8 cellular contexts compared by ENCODE assay signal in genomic region chr3:69368129-69368741, GRCh38. TPM values are rescaled to one million over a fixed set of nuclear protein-coding genes. Genes with fewer than 3 reads are reported as not detected.
DNase-seq lines count a peak whose midpoint lies in the region; ATAC-seq lines count a peak whose summit lies in the region.

No MANE protein-coding gene starts in this region.

- H3K4me3 Mint-ChIP-seq in activated CD8-positive, alpha-beta memory T cell treated with anti-CD3 and anti-CD28 coated beads, Interleukin-2, amount 10 ng/mL, durations not matched to agents 7 days and 5 days = no peak overlapping the region
- H3K4me3 Mint-ChIP-seq in activated CD8-positive, alpha-beta T cell treated with anti-CD3 and anti-CD28 coated beads, Interleukin-2, amount 10 ng/mL, durations not matched to agents 7 days and 5 days = no peak overlapping the region
- H3K4me3 Mint-ChIP-seq in natural killer cell treated with Interleukin-12 subunit alpha and Interleukin-12 subunit beta and Interleukin-15 and Interleukin-18, amount 100 ng/mL, for 72 hours = peak overlapping the region; percentile 63

- ATAC-seq in activated CD8-positive, alpha-beta memory T cell treated with anti-CD3 and anti-CD28 coated beads, Interleukin-2, amount 10 ng/mL, durations not matched to agents 7 days and 5 days = peak; percentile 85
- peak; percentile 99 for ATAC-seq in HG03045 (IDR thresholded peaks at IDR 0.05; ENCODE audit: unreplicated experiment)
- ATAC-seq in activated CD8-positive, alpha-beta T cell treated with anti-CD3 and anti-CD28 coated beads, Interleukin-2, amount 10 ng/mL, durations not matched to agents 7 days and 5 days = peak; percentile 87
- peak; percentile 91 to 93 for ATAC-seq in natural killer cell treated with Interleukin-12 subunit alpha and Interleukin-12 subunit beta and Interleukin-15 and Interleukin-18, amount 100 ng/mL, for 72 hours

- no peaks in the 10 kb centered on the region for H3K9me3 Mint-ChIP-seq in activated CD8-positive, alpha-beta memory T cell treated with anti-CD3 and anti-CD28 coated beads, Interleukin-2, amount 10 ng/mL, durations not matched to agents 7 days and 5 days (ENCODE audit: low read depth)
- H3K9me3 Mint-ChIP-seq in activated CD8-positive, alpha-beta T cell treated with anti-CD3 and anti-CD28 coated beads, Interleukin-2, amount 10 ng/mL, durations not matched to agents 7 days and 5 days (ENCODE audit: insufficient read depth) = no peaks in the 10 kb centered on the region
- no peaks in the 10 kb centered on the region for H3K9me3 Mint-ChIP-seq in natural killer cell treated with Interleukin-12 subunit alpha and Interleukin-12 subunit beta and Interleukin-15 and Interleukin-18, amount 100 ng/mL, for 72 hours

- CTCF ChIA-PET in activated CD8-positive, alpha-beta memory T cell treated with anti-CD3 and anti-CD28 coated beads, Interleukin-2, amount 10 ng/mL, durations not matched to agents 7 days and 5 days (lab: Charles Lee) = interaction anchor here (2.1 kb wide), 1 partner anchor 207 kb away, joined by 11 read pairs; no protein-coding TSS in a partner anchor
- CTCF ChIA-PET in activated CD8-positive, alpha-beta T cell treated with anti-CD3 and anti-CD28 coated beads, Interleukin-2, amount 10 ng/mL, durations not matched to agents 7 days and 5 days (lab: Charles Lee) = interaction anchor here (1.2 to 2.8 kb wide), 2 partner anchors 62 to 207 kb away, joined by 3 to 14 read pairs; no protein-coding TSS in a partner anchor

- peak; percentile 79 for DNase-seq in activated CD8-positive, alpha-beta memory T cell treated with anti-CD3 and anti-CD28 coated beads, Interleukin-2, amount 10 ng/mL, durations not matched to agents 7 days and 5 days
- no peak for DNase-seq in activated CD8-positive, alpha-beta memory T cell treated with anti-CD3 and anti-CD28 coated beads, Interleukin-2, amount 50 U/mL, for 48 hours
- peak; percentile 80 for DNase-seq in activated CD8-positive, alpha-beta T cell treated with anti-CD3 and anti-CD28 coated beads, Interleukin-2, amount 10 ng/mL, durations not matched to agents 7 days and 5 days
- DNase-seq in natural killer cell treated with Interleukin-12 subunit alpha and Interleukin-12 subunit beta and Interleukin-15 and Interleukin-18, amount 100 ng/mL, for 72 hours (ENCODE audit: low spot score) = no peak
- DNase-seq in activated CD4-positive, CD25-positive, alpha-beta regulatory T cell treated with anti-CD3 and anti-CD28 coated beads, Interleukin-2, amount 50 U/mL, for 72 hours = no peak
- no peak for DNase-seq in NCI-H1048 (lab: John Stamatoyannopoulos, UW)
- no peak for DNase-seq in cerebellar nuclear complex (lab: John Stamatoyannopoulos, UW)

- no peak overlapping the region for H3K27ac Mint-ChIP-seq in activated CD8-positive, alpha-beta memory T cell treated with anti-CD3 and anti-CD28 coated beads, Interleukin-2, amount 10 ng/mL, durations not matched to agents 7 days and 5 days
- no peak overlapping the region for H3K27ac Mint-ChIP-seq in activated CD8-positive, alpha-beta T cell treated with anti-CD3 and anti-CD28 coated beads, Interleukin-2, amount 10 ng/mL, durations not matched to agents 7 days and 5 days
- H3K27ac Mint-ChIP-seq in natural killer cell treated with Interleukin-12 subunit alpha and Interleukin-12 subunit beta and Interleukin-15 and Interleukin-18, amount 100 ng/mL, for 72 hours = peak overlapping the region; percentile 64 to 82

- peaks cover 16% of the 10 kb centered on the region for H3K4me1 Mint-ChIP-seq in activated CD8-positive, alpha-beta memory T cell treated with anti-CD3 and anti-CD28 coated beads, Interleukin-2, amount 10 ng/mL, durations not matched to agents 7 days and 5 days
- peaks cover 34% of the 10 kb centered on the region for H3K4me1 Mint-ChIP-seq in activated CD8-positive, alpha-beta T cell treated with anti-CD3 and anti-CD28 coated beads, Interleukin-2, amount 10 ng/mL, durations not matched to agents 7 days and 5 days (ENCODE audit: low read depth)
- H3K4me1 Mint-ChIP-seq in natural killer cell treated with Interleukin-12 subunit alpha and Interleukin-12 subunit beta and Interleukin-15 and Interleukin-18, amount 100 ng/mL, for 72 hours (ENCODE audit: low read depth in 2 of 2) = peaks cover 33 to 42% of the 10 kb centered on the region in 2 donors

- POLR2A ChIA-PET in activated CD8-positive, alpha-beta T cell treated with anti-CD3 and anti-CD28 coated beads, Interleukin-2, amount 10 ng/mL, durations not matched to agents 7 days and 5 days (lab: Charles Lee) = no interaction called here

- H3K27me3 Mint-ChIP-seq in activated CD8-positive, alpha-beta memory T cell treated with anti-CD3 and anti-CD28 coated beads, Interleukin-2, amount 10 ng/mL, durations not matched to agents 7 days and 5 days = peaks cover 16% of the 10 kb centered on the region
- peaks cover 21% of the 10 kb centered on the region for H3K27me3 Mint-ChIP-seq in activated CD8-positive, alpha-beta T cell treated with anti-CD3 and anti-CD28 coated beads, Interleukin-2, amount 10 ng/mL, durations not matched to agents 7 days and 5 days (ENCODE audit: low read depth)
- H3K27me3 Mint-ChIP-seq in natural killer cell treated with Interleukin-12 subunit alpha and Interleukin-12 subunit beta and Interleukin-15 and Interleukin-18, amount 100 ng/mL, for 72 hours = no peaks in the 10 kb centered on the region

- no peaks in the 10 kb centered on the region for H3K36me3 Mint-ChIP-seq in activated CD8-positive, alpha-beta memory T cell treated with anti-CD3 and anti-CD28 coated beads, Interleukin-2, amount 10 ng/mL, durations not matched to agents 7 days and 5 days
- H3K36me3 Mint-ChIP-seq in activated CD8-positive, alpha-beta T cell treated with anti-CD3 and anti-CD28 coated beads, Interleukin-2, amount 10 ng/mL, durations not matched to agents 7 days and 5 days (ENCODE audit: low read depth) = no peaks in the 10 kb centered on the region
- no peaks in the 10 kb centered on the region for H3K36me3 Mint-ChIP-seq in natural killer cell treated with Interleukin-12 subunit alpha and Interleukin-12 subunit beta and Interleukin-15 and Interleukin-18, amount 100 ng/mL, for 72 hours

RNA-seq across cellular contexts. Expression of gene FRMD4B, which starts 17.7 kb away (rescaled TPM):
- 10 to 100 TPM; 55.8 to 68.2 TPM for total RNA-seq in activated CD8-positive, alpha-beta memory T cell treated with anti-CD3 and anti-CD28 coated beads, Interleukin-2, amount 10 ng/mL, durations not matched to agents 7 days and 5 days
- total RNA-seq in activated CD8-positive, alpha-beta T cell treated with anti-CD3 and anti-CD28 coated beads, Interleukin-2, amount 10 ng/mL, durations not matched to agents 7 days and 5 days = 1 to 10 TPM; 7.7 to 8.2 TPM
- total RNA-seq in natural killer cell treated with Interleukin-12 subunit alpha and Interleukin-12 subunit beta and Interleukin-15 and Interleukin-18, amount 100 ng/mL, for 72 hours = 10 to 100 TPM; 27.1 to 38.3 TPM

Comparison
In these comparisons a context has a peak if more than half of its experiments do, and no peak if none do; other contexts are left out.
1. DNase-seq: peak in activated CD8-positive, alpha-beta memory T cell treated with anti-CD3 and anti-CD28 coated beads, Interleukin-2, amount 10 ng/mL, durations not matched to agents 7 days and 5 days (single experiment) and activated CD8-positive, alpha-beta T cell treated with anti-CD3 and anti-CD28 coated beads, Interleukin-2, amount 10 ng/mL, durations not matched to agents 7 days and 5 days (single experiment); none in activated CD8-positive, alpha-beta memory T cell treated with anti-CD3 and anti-CD28 coated beads, Interleukin-2, amount 50 U/mL, for 48 hours (single experiment), natural killer cell treated with Interleukin-12 subunit alpha and Interleukin-12 subunit beta and Interleukin-15 and Interleukin-18, amount 100 ng/mL, for 72 hours (single experiment), activated CD4-positive, CD25-positive, alpha-beta regulatory T cell treated with anti-CD3 and anti-CD28 coated beads, Interleukin-2, amount 50 U/mL, for 72 hours (single experiment), NCI-H1048 (single experiment) and cerebellar nuclear complex (0 of 2).
2. H3K27ac Mint-ChIP-seq: peak in natural killer cell treated with Interleukin-12 subunit alpha and Interleukin-12 subunit beta and Interleukin-15 and Interleukin-18, amount 100 ng/mL, for 72 hours (2 of 2); none in activated CD8-positive, alpha-beta memory T cell treated with anti-CD3 and anti-CD28 coated beads, Interleukin-2, amount 10 ng/mL, durations not matched to agents 7 days and 5 days (single experiment) and activated CD8-positive, alpha-beta T cell treated with anti-CD3 and anti-CD28 coated beads, Interleukin-2, amount 10 ng/mL, durations not matched to agents 7 days and 5 days (single experiment).
3. Peak in every context shown above with its lines, with median percentiles within 50 percentile points of each other: ATAC-seq.